8 cellular contexts compared by ENCODE assay signal in the genomic region with DNA sequence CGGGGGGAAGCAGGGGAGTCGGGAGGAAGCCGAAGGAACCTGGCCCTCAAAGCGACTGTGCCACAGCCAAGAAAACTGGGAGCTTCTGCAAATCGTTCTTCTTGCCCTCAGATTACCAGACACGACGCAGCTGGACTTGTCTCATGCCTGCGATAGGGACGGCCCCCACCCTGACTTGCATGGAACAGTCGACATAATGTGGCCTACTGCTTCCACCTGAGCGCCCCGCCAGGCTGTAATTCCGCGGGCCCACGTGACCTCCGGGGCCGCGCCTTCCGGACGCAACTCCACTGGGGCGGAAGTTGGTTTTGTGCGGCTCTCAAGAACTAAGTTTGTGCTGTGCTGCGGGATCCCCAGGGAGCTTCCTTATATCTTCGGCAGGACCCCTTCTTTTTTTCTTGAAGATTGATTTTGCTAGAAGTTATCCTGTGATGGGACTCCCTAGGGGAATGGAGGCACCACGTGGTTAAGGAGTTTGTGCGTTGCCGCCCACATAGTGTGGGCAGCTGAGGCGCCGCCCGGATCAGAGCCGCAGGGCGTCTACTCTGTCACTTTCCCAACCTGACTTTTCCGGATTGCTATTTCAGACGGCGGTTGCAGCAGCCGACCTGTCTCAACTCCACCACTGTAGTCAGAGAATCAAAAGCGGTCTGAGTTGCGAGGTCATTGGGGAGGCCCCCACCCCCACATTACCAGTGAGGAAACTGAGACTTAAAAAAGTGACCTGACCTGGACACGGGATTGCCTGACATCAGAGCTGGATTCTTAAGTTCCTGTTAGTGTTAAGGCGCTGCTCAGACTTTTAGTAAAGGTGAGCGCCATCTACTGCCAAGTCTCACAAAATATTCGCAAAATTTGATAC. TPM values are rescaled to one million over a fixed set of nuclear protein-coding genes. Genes with fewer than 3 reads are reported as not detected.
DNase-seq lines count a peak whose midpoint lies in the region; ATAC-seq and TF ChIP-seq lines count a peak whose summit lies in the region.

No MANE protein-coding gene starts in this region.

- no peaks in the 10 kb centered on the region for H3K9me3 Mint-ChIP-seq in natural killer cell treated with Interleukin-12 subunit alpha and Interleukin-12 subunit beta and Interleukin-15 and Interleukin-18, amount 100 ng/mL, for 72 hours

- peaks cover 39 to 52% of the 10 kb centered on the region in 2 donors for H3K4me1 Mint-ChIP-seq in natural killer cell treated with Interleukin-12 subunit alpha and Interleukin-12 subunit beta and Interleukin-15 and Interleukin-18, amount 100 ng/mL, for 72 hours (ENCODE audit: low read depth in 2 of 2)

- H3K4me3 ChIP-seq in H7 (ENCODE audit: insufficient read depth, low read depth, low read length) = peak overlapping the region; percentile 98
- H3K4me3 ChIP-seq in fibroblast of the aortic adventitia (ENCODE audit: low read depth, low read length) = peak overlapping the region; percentile 80

- DNase-seq in ELR (ENCODE audit: low read depth) = peak; percentile 94
- peak; percentile 91 for DNase-seq in H7
- peak; percentile 93 for DNase-seq in LoVo (ENCODE audit: low spot score)
- peak; percentile 95 for DNase-seq in RWPE1 (ENCODE audit: low spot score)
- peak; percentile 90 for DNase-seq in activated effector memory CD4-positive, alpha-beta T cell treated with Interleukin-2 at 50 U/mL for 16 hours
- peak; percentile 96 for DNase-seq in fibroblast of the aortic adventitia (ENCODE audit: low read depth)
- peak; percentile 94 for DNase-seq in natural killer cell treated with Interleukin-12 subunit alpha and Interleukin-12 subunit beta and Interleukin-15 and Interleukin-18, amount 100 ng/mL, for 72 hours (ENCODE audit: low spot score)
- DNase-seq in stimulated activated naive CD8-positive, alpha-beta T cell treated with anti-CD3 and anti-CD28 coated beads, Interleukin-15, Interleukin-2, amounts not matched to agents 100 U/mL and 50 U/mL, for 24 hours = peak; percentile 90

- H3K27me3 Mint-ChIP-seq in natural killer cell treated with Interleukin-12 subunit alpha and Interleukin-12 subunit beta and Interleukin-15 and Interleukin-18, amount 100 ng/mL, for 72 hours = no peaks in the 10 kb centered on the region

- H3K27ac ChIP-seq in RWPE1 = peak overlapping the region; percentile 99

- H3K36me3 Mint-ChIP-seq in natural killer cell treated with Interleukin-12 subunit alpha and Interleukin-12 subunit beta and Interleukin-15 and Interleukin-18, amount 100 ng/mL, for 72 hours = peaks cover 27% of the 10 kb centered on the region

- POLR2A ChIA-PET in RWPE1 (lab: Yijun Ruan, JAX; ENCODE audit: low non-redundant PET) = interaction anchor here (0.7 to 1.5 kb wide), 3 partner anchors 57 to 78 kb away, joined by 3 to 4 read pairs (median 4); partner anchors contain the start of genes PPIL6 and SMPD2

- TF ChIP-seq CTCF in RWPE1 (conservative IDR thresholded peaks at IDR 0.05; ENCODE audit: low read depth) (peak; percentile 71), fibroblast of the aortic adventitia (IDR thresholded peaks at IDR 0.05; ENCODE audit: insufficient read depth, low read length) (peak; percentile 30)

- no peaks in the 10 kb centered on the region for H3K27me3 ChIP-seq in H7 (ENCODE audit: control insufficient read depth, insufficient read depth, low read length)

- H3K27ac Mint-ChIP-seq in natural killer cell treated with Interleukin-12 subunit alpha and Interleukin-12 subunit beta and Interleukin-15 and Interleukin-18, amount 100 ng/mL, for 72 hours = peak overlapping the region; percentile 93 to 97

- H3K4me3 Mint-ChIP-seq in natural killer cell treated with Interleukin-12 subunit alpha and Interleukin-12 subunit beta and Interleukin-15 and Interleukin-18, amount 100 ng/mL, for 72 hours = peak overlapping the region; percentile 95

- CTCF ChIA-PET in RWPE1 (lab: Yijun Ruan, JAX) = interaction anchor here (0.5 to 2.0 kb wide), 14 partner anchors 12 to 1753 kb away, joined by 3 to 16 read pairs (median 4); no protein-coding TSS in a partner anchor

- peak; percentile 84 to 86 for ATAC-seq in natural killer cell treated with Interleukin-12 subunit alpha and Interleukin-12 subunit beta and Interleukin-15 and Interleukin-18, amount 100 ng/mL, for 72 hours
- peak; percentile 75 for ATAC-seq in stimulated activated naive CD8-positive, alpha-beta T cell treated with anti-CD3 and anti-CD28 coated beads, Interleukin-15, Interleukin-2, amounts not matched to agents 100 U/mL and 50 U/mL, for 24 hours

- peaks cover under 1% of the 10 kb centered on the region; the same call in 1 of the 2 replicates for H3K36me3 ChIP-seq in H7 (replicated peaks; ENCODE audit: control insufficient read depth, insufficient read depth, low read length)

RNA-seq across cellular contexts. Expression of gene CD164, which starts 0.5 kb away (rescaled TPM):
- total RNA-seq in H7 (2014; rRNA removed; shearing (Covaris generic)) = 79.0 and 84.7 TPM in 2 replicates
- total RNA-seq in fibroblast of the aortic adventitia (ENCODE audit: low replicate concordance) = 177 and 287 TPM in 2 replicates
- 100 to 1,000 TPM; 165 to 300 TPM for total RNA-seq in natural killer cell treated with Interleukin-12 subunit alpha and Interleukin-12 subunit beta and Interleukin-15 and Interleukin-18, amount 100 ng/mL, for 72 hours

RNA-seq across cellular contexts. Expression of gene PPIL6, which starts 57.6 kb away (rescaled TPM):
- total RNA-seq in H7 (2014; rRNA removed; shearing (Covaris generic)) = 0.35 TPM in 1 of 2 replicates, not detected in the other
- total RNA-seq in fibroblast of the aortic adventitia (ENCODE audit: low replicate concordance) = 0.65 and 5.8 TPM in 2 replicates
- total RNA-seq in natural killer cell treated with Interleukin-12 subunit alpha and Interleukin-12 subunit beta and Interleukin-15 and Interleukin-18, amount 100 ng/mL, for 72 hours = not detected

RNA-seq across cellular contexts. Expression of gene SMPD2, which starts 57.7 kb away (rescaled TPM):
- 11.3 and 13.2 TPM in 2 replicates for total RNA-seq in H7 (2014; rRNA removed; shearing (Covaris generic))
- 7.5 and 14.6 TPM in 2 replicates for total RNA-seq in fibroblast of the aortic adventitia (ENCODE audit: low replicate concordance)
- total RNA-seq in natural killer cell treated with Interleukin-12 subunit alpha and Interleukin-12 subunit beta and Interleukin-15 and Interleukin-18, amount 100 ng/mL, for 72 hours = 10 to 100 TPM; 10.3 to 11.4 TPM

Comparison
In these comparisons a context has a peak if more than half of its experiments do, and no peak if none do; other contexts are left out.
1. Peak in every context shown above with its lines: DNase-seq, ATAC-seq, H3K4me3 ChIP-seq and H3K27ac ChIP-seq.